In the genomic region with DNA sequence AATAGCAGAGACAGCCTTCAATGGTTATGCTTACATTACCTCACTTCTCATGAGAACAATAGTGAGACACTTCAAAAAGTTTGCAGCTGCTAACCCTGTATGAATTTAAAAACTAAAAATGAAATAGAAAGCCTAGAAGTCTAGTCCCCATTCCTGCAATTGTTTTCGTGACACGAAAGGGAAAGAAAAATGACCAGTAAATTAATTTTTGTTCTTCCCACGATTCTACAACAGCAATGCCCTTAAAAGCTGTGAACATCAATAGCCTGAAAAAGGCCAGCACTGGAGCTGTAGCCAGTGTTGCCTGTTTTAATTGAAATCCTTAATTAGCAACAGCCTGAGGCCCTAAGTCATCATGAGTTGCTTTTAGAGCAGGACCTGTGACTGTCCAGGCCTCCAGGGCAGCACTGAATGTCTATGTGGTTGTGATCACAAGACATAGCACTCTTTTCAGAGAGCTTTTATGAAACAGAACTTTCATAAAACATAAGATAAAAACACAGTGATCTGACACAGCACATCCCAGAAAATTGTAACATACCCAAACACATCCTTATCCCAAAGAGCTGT, we compare ENCODE assay signal across 18 cellular contexts.
DNase-seq lines count a peak whose midpoint lies in the region; FAIRE-seq and TF ChIP-seq lines count a peak whose summit lies in the region.
"Had no signal": no experiment of that assay in that cellular context is flagged by ENCODE, and none has a peak within 500 bp of the region (broad histone marks: within the 10 kb centered on the region; RNA-seq: fewer than 3 reads in every experiment).

No MANE protein-coding gene starts in this region.

- H3K4me3 Mint-ChIP-seq in immature natural killer cell = no peak overlapping the region
- H3K4me3 Mint-ChIP-seq: activated CD4-positive, alpha-beta T cell treated with anti-CD3 and anti-CD28 coated beads for 36 hours; mesothelial cell of epicardium; stimulated activated naive CD8-positive, alpha-beta T cell treated with anti-CD3 and anti-CD28 coated beads, Interleukin-15, Interleukin-2, amounts not matched to agents 100 ng/mL and 50 ng/mL, for 24 hours had no signal

- H3K9ac ChIP-seq in MM.1S (ENCODE audit: low read length) (no peak overlapping the region), endothelial cell of umbilical vein (replicated peaks; ENCODE audit: extremely low read depth, insufficient read depth, low read length) (peak overlapping the region; percentile 52)

- H2AFZ ChIP-seq in MM.1S (ENCODE audit: low read length) = peak overlapping the region; percentile 16; the same call in 1 of the 2 replicates
- H2AFZ ChIP-seq in endothelial cell of umbilical vein (ENCODE audit: low read depth, low read length) = peak overlapping the region; percentile 95
- peak overlapping the region; percentile 96 for H2AFZ ChIP-seq in osteoblast (ENCODE audit: low read length)

- H3F3A ChIP-seq in MM.1S (ENCODE audit: insufficient read depth, low read length) = no peaks in the 10 kb centered on the region

- no peaks in the 10 kb centered on the region for H4K20me1 ChIP-seq in MM.1S (ENCODE audit: insufficient read depth, low read length)
- H4K20me1 ChIP-seq in endothelial cell of umbilical vein (replicated peaks; ENCODE audit: control insufficient read depth, extremely low read depth, insufficient read depth, low read length) = no peaks in the 10 kb centered on the region
- H4K20me1 ChIP-seq in osteoblast (ENCODE audit: insufficient read depth, low read length) = no peaks in the 10 kb centered on the region

- no peaks in the 10 kb centered on the region for H3K36me3 Mint-ChIP-seq in immature natural killer cell
- H3K36me3 Mint-ChIP-seq: mesothelial cell of epicardium had no signal

- dilution Hi-C loops in endothelial cell of umbilical vein (cut with MboI; ENCODE audit: extremely low pct_ligation_motif_present, low sequenced_read_pairs) = no loop called here

- H3K9me3 ChIP-seq in MM.1S (replicated peaks; ENCODE audit: insufficient read depth, low read length) (no peaks in the 10 kb centered on the region), endothelial cell of umbilical vein (replicated peaks; ENCODE audit: control insufficient read depth, insufficient read depth, low read length) (no peaks in the 10 kb centered on the region), osteoblast (ENCODE audit: low read depth, low read length) (no peaks in the 10 kb centered on the region)
- H3K9me3 ChIP-seq: neutrophil had no signal

- TF ChIP-seq CTCF in MM.1S (IDR thresholded peaks at IDR 0.05; ENCODE audit: low read length) (no peak), endothelial cell of umbilical vein (IDR thresholded peaks at IDR 0.05; ENCODE audit: extremely low read depth in 1 of 2, insufficient read depth in 1 of 2, low read depth in 1 of 2, low read length in 2 of 2) (no peak), osteoblast (IDR thresholded peaks at IDR 0.05; ENCODE audit: extremely low read depth, low read depth, low read length) (no peak)

- H3K27ac ChIP-seq in MM.1S (ENCODE audit: low read length) (peak overlapping the region; percentile 14; the same call in 1 of the 2 replicates), endothelial cell of umbilical vein (ENCODE audit: insufficient read depth, low read depth, low read length) (peak overlapping the region; percentile 67), osteoblast (ENCODE audit: low read depth, low read length) (peak overlapping the region; percentile 70)
- H3K27ac ChIP-seq: neutrophil had no signal

- no peaks in the 10 kb centered on the region for H3K36me3 ChIP-seq in MM.1S (replicated peaks; ENCODE audit: insufficient read depth, low read length)
- H3K36me3 ChIP-seq in endothelial cell of umbilical vein (ENCODE audit: control insufficient read depth in 2 of 2, extremely low read depth in 1 of 2, insufficient read depth in 2 of 2, low read length in 2 of 2) = no peaks in the 10 kb centered on the region
- no peaks in the 10 kb centered on the region for H3K36me3 ChIP-seq in osteoblast (ENCODE audit: insufficient read depth, low read length)
- H3K36me3 ChIP-seq: neutrophil had no signal

- H3K9me1 ChIP-seq in endothelial cell of umbilical vein (replicated peaks; ENCODE audit: control insufficient read depth, extremely low read depth, insufficient read depth, low read length) = no peaks in the 10 kb centered on the region

- H3K9me2 ChIP-seq in MM.1S (replicated peaks; ENCODE audit: insufficient read depth, low read length) = no peaks in the 10 kb centered on the region

- H3K79me2 ChIP-seq in MM.1S (ENCODE audit: low read length) (no peaks in the 10 kb centered on the region), endothelial cell of umbilical vein (ENCODE audit: control insufficient read depth, insufficient read depth, low read length) (no peaks in the 10 kb centered on the region), osteoblast (ENCODE audit: insufficient read depth, low read length) (no peaks in the 10 kb centered on the region)

- DNase-seq in COLO829 (ENCODE audit: low spot score) (peak; percentile 50), MM.1S (no peak), endothelial cell of umbilical vein (ENCODE audit: low read depth, low spot score) (no peak), osteoblast (ENCODE audit: insufficient read length, low spot score, missing footprints) (no peak), NCI-H774 (lab: John Stamatoyannopoulos, UW) (no peak), HT-29 (ENCODE audit: low spot score) (no peak), head of caudate nucleus (no peak), immature natural killer cell (no peak)
- DNase-seq: activated CD4-positive, alpha-beta T cell treated with anti-CD3 and anti-CD28 coated beads for 36 hours; NCI-H1436; NCI-H2171 treated with DMSO at 0.1 percent for 48 hours; NCI-H748 treated with DMSO at 0.1 percent for 48 hours; right cardiac atrium; SW 1271 had no signal

- H3K4me1 ChIP-seq in MM.1S (ENCODE audit: low read length) = peaks cover 4% of the 10 kb centered on the region; the same call in 1 of the 2 replicates
- H3K4me1 ChIP-seq in endothelial cell of umbilical vein (ENCODE audit: control insufficient read depth, extremely low read depth, insufficient read depth, low read length) = peaks cover 14% of the 10 kb centered on the region
- H3K4me1 ChIP-seq in osteoblast (ENCODE audit: insufficient read depth, low read length) = peaks cover 17% of the 10 kb centered on the region

- no peaks in the 10 kb centered on the region for H3K4me1 Mint-ChIP-seq in immature natural killer cell
- H3K4me1 Mint-ChIP-seq: activated CD4-positive, alpha-beta T cell treated with anti-CD3 and anti-CD28 coated beads for 36 hours had no signal

- BruUV-seq in endothelial cell of umbilical vein (replicated peaks; lab: Mats Ljungman, UMichigan) = TSS peak; percentile 33

- peaks cover 0 to 2% (median 0%) of the 10 kb centered on the region in 3 donors for H3K27me3 Mint-ChIP-seq in immature natural killer cell (ENCODE audit: low read depth in 3 of 3)
- H3K27me3 Mint-ChIP-seq: activated CD4-positive, alpha-beta T cell treated with anti-CD3 and anti-CD28 coated beads for 36 hours; stimulated activated naive CD8-positive, alpha-beta T cell treated with anti-CD3 and anti-CD28 coated beads, Interleukin-15, Interleukin-2, amounts not matched to agents 100 ng/mL and 50 ng/mL, for 24 hours had no signal

- peaks cover 0 to 7% (median 1%) of the 10 kb centered on the region in 6 donors for H3K9me3 Mint-ChIP-seq in immature natural killer cell
- H3K9me3 Mint-ChIP-seq: mesothelial cell of epicardium; stimulated activated naive CD8-positive, alpha-beta T cell treated with anti-CD3 and anti-CD28 coated beads, Interleukin-15, Interleukin-2, amounts not matched to agents 100 ng/mL and 50 ng/mL, for 24 hours had no signal

- POLR2A ChIA-PET in endothelial cell of umbilical vein (lab: Charles Lee) = no interaction called here

- FAIRE-seq in endothelial cell of umbilical vein (lab: Jason Lieb, UNC) = no peak
- FAIRE-seq: keratinocyte had no signal

- H3K4me3 ChIP-seq in MM.1S (ENCODE audit: low read length) (no peak overlapping the region), endothelial cell of umbilical vein (replicated peaks in 1 of 3; ENCODE audit: insufficient read depth in 1 of 3, low read depth in 1 of 3, low read length in 3 of 3) (no peak overlapping the region), osteoblast (ENCODE audit: insufficient read depth, low read length) (no peak overlapping the region)

- no peaks in the 10 kb centered on the region for H3K27me3 ChIP-seq in MM.1S (replicated peaks; ENCODE audit: insufficient read depth, low read length)
- no peaks in the 10 kb centered on the region for H3K27me3 ChIP-seq in endothelial cell of umbilical vein (ENCODE audit: control insufficient read depth in 2 of 2, insufficient read depth in 2 of 2, low read length in 2 of 2)
- H3K27me3 ChIP-seq in osteoblast (ENCODE audit: insufficient read depth, low read length) = no peaks in the 10 kb centered on the region
- H3K27me3 ChIP-seq: neutrophil had no signal

- intact Hi-C loops in endothelial cell of umbilical vein (cut with micrococcal nuclease) = no loop called here
- intact Hi-C loops in head of caudate nucleus (cut with DNase I) = no loop called here

- CTCF ChIA-PET in endothelial cell of umbilical vein (lab: Charles Lee) = interaction anchor here (0.7 to 3.1 kb wide), 6 partner anchors 16 to 169 kb away, joined by 3 to 16 read pairs (median 3); no protein-coding TSS in a partner anchor

- H3K4me2 ChIP-seq in MM.1S (ENCODE audit: low read depth, low read length) (peak overlapping the region; percentile 24), endothelial cell of umbilical vein (ENCODE audit: insufficient read depth, low read length) (peak overlapping the region; percentile 82), osteoblast (ENCODE audit: insufficient read depth, low read length) (peak overlapping the region; percentile 88)

- H3K27ac Mint-ChIP-seq in immature natural killer cell = no peak overlapping the region
- H3K27ac Mint-ChIP-seq: activated CD4-positive, alpha-beta T cell treated with anti-CD3 and anti-CD28 coated beads for 36 hours; mesothelial cell of epicardium; stimulated activated naive CD8-positive, alpha-beta T cell treated with anti-CD3 and anti-CD28 coated beads, Interleukin-15, Interleukin-2, amounts not matched to agents 100 ng/mL and 50 ng/mL, for 24 hours had no signal

- no peak for TF ChIP-seq POLR2A in endothelial cell of umbilical vein (IDR thresholded peaks at IDR 0.05; ENCODE audit: low read depth, low read length)

TF ChIP-seq in endothelial cell of umbilical vein, 7 proteins besides CTCF, POLR2A, EP300 and RAD21 (continues in another document):
- TF ChIP-seq MYC (IDR thresholded peaks at IDR 0.05; ENCODE audit: low read depth, low read length) (no peak), FOS (IDR thresholded peaks at IDR 0.05; ENCODE audit: borderline replicate concordance, insufficient read depth, low read length) (no peak), POLR2AphosphoS5 (IDR thresholded peaks at IDR 0.05; ENCODE audit: insufficient read depth, low read depth, low read length) (no peak), JUN (IDR thresholded peaks at IDR 0.05; ENCODE audit: borderline replicate concordance, insufficient read depth, insufficient read length, low read depth) (no peak)
- TF ChIP-seq, protein P1, sequence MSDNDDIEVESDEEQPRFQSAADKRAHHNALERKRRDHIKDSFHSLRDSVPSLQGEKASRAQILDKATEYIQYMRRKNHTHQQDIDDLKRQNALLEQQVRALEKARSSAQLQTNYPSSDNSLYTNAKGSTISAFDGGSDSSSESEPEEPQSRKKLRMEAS (IDR thresholded peaks at IDR 0.05; ENCODE audit: insufficient read depth, insufficient read length) = no peak

Comparison
In these comparisons a context has a peak if more than half of its experiments do, and no peak if none do; other contexts are left out.
1. H2AFZ ChIP-seq: peak in every context shown above with its lines; median percentile 96 in osteoblast; 95 in endothelial cell of umbilical vein; 16 in MM.1S.
2. H3K27ac ChIP-seq: peak in every context shown above with its lines; median percentile 70 in osteoblast; 67 in endothelial cell of umbilical vein; 14 in MM.1S.
3. H3K4me2 ChIP-seq: peak in every context shown above with its lines; median percentile 88 in osteoblast; 82 in endothelial cell of umbilical vein; 24 in MM.1S.